ENCODE assay signal across 12 cellular contexts in genomic region chr1:18939398-18940302, GRCh38. TPM values are rescaled to one million over a fixed set of nuclear protein-coding genes. Genes with fewer than 3 reads are reported as not detected.
DNase-seq lines count a peak whose midpoint lies in the region; ATAC-seq and TF ChIP-seq lines count a peak whose summit lies in the region.
"Had no signal": no experiment of that assay in that cellular context is flagged by ENCODE, and none has a peak within 500 bp of the region (broad histone marks: within the 10 kb centered on the region; RNA-seq: fewer than 3 reads in every experiment).

No MANE protein-coding gene starts in this region.

- CTCF ChIA-PET in CD8-positive, alpha-beta T cell (lab: Charles Lee): interaction anchor here (1.2 to 2.3 kb wide), 2 partner anchors 12 to 27 kb away, joined by 3 to 9 read pairs; no protein-coding TSS in a partner anchor
- CTCF ChIA-PET in Panc1 (lab: Charles Lee): interaction anchor here (0.9 to 1.8 kb wide), 4 partner anchors 11 to 27 kb away, joined by 3 to 7 read pairs (median 4); no protein-coding TSS in a partner anchor

- no peak overlapping the region for H2AK5ac ChIP-seq in neuronal stem cell (ENCODE audit: low read depth, low read length)

- H3K18ac ChIP-seq in neuronal stem cell (ENCODE audit: low read length): no peak overlapping the region

- peaks cover 72% of the 10 kb centered on the region for H3K4me1 Mint-ChIP-seq in CD8-positive, alpha-beta T cell (ENCODE audit: low read depth)

- POLR2A ChIA-PET in CD8-positive, alpha-beta T cell (lab: Charles Lee): interaction anchor here (1.1 kb wide), 1 partner anchor 16 kb away, joined by 3 read pairs; no protein-coding TSS in a partner anchor
- POLR2A ChIA-PET in Panc1 (lab: Charles Lee): interaction anchor here (1.0 kb wide), 1 partner anchor 12 kb away, joined by 3 read pairs; no protein-coding TSS in a partner anchor

- in situ Hi-C loops in Panc1 (cut with HindIII; ENCODE audit: low pct_unique_long_range_greater_than_20kb, low sequenced_read_pairs): no loop called here

- peak overlapping the region; percentile 81 for H3K27ac Mint-ChIP-seq in CD8-positive, alpha-beta T cell

- no peak for ATAC-seq in CD8-positive, alpha-beta T cell
- ATAC-seq in Panc1 (no peak), esophagus mucosa (peak; percentile 24)

- no peak overlapping the region for H3K4me3 Mint-ChIP-seq in CD8-positive, alpha-beta T cell

- H2BK12ac ChIP-seq in neuronal stem cell (ENCODE audit: low read length): no peak overlapping the region

- no peak overlapping the region for H3K27ac ChIP-seq in CD8-positive, alpha-beta T cell (ENCODE audit: low read depth, low read length)
- H3K27ac ChIP-seq in Panc1 (ENCODE audit: low read length) (peak overlapping the region; percentile 84), neuronal stem cell (replicated peaks; ENCODE audit: low read length) (no peak overlapping the region)

- intact Hi-C loops in CD8-positive, alpha-beta T cell (cut with DNase I, micrococcal nuclease): no loop called here
- intact Hi-C loops in Panc1 (cut with micrococcal nuclease; ENCODE audit: unreplicated experiment): no loop called here

- no peaks in the 10 kb centered on the region for H3K27me3 ChIP-seq in CD8-positive, alpha-beta T cell (ENCODE audit: insufficient read depth, low read length)
- H3K27me3 ChIP-seq in Panc1 (ENCODE audit: control insufficient read depth, insufficient read depth, low read length): no peaks in the 10 kb centered on the region
- peaks cover 0 to 1% (median 0%) of the 10 kb centered on the region in 3 experiments for H3K27me3 ChIP-seq in neuronal stem cell (ENCODE audit: control insufficient read depth in 3 of 3, insufficient read depth in 3 of 3, low read depth in 1 of 3, low read length in 3 of 3)
- H3K27me3 ChIP-seq: tibial artery had no signal

- no peak overlapping the region for H3K14ac ChIP-seq in neuronal stem cell (ENCODE audit: low read length)

- BruUV-seq in Panc1 (replicated peaks; lab: Mats Ljungman, UMichigan): no TSS peak

- H2BK15ac ChIP-seq in neuronal stem cell (ENCODE audit: low read length): peak overlapping the region; percentile 2

- WGBS in neuronal stem cell (ENCODE audit: extremely low coverage in 2 of 2, insufficient read length in 2 of 2, insufficient replicate concordance in 1 of 2), 2 donors: no CpG with 5 or more reads among the region's 7 CpGs

- no peaks in the 10 kb centered on the region for H3K36me3 ChIP-seq in CD8-positive, alpha-beta T cell (ENCODE audit: insufficient read depth, low read length)
- H3K36me3 ChIP-seq in Panc1 (ENCODE audit: control insufficient read depth, insufficient read depth, low read length): no peaks in the 10 kb centered on the region
- H3K36me3 ChIP-seq in neuronal stem cell (replicated peaks in 1 of 2; ENCODE audit: control insufficient read depth in 2 of 2, insufficient read depth in 2 of 2, low read length in 2 of 2): no peaks in the 10 kb centered on the region
- H3K36me3 ChIP-seq: tibial artery had no signal

- H3K4ac ChIP-seq in neuronal stem cell (ENCODE audit: low read length): no peak overlapping the region

- H3K23ac ChIP-seq in neuronal stem cell (ENCODE audit: low read depth, low read length, poor library complexity): no peak overlapping the region

- H2AFZ ChIP-seq in neuronal stem cell (ENCODE audit: low read length): no peak overlapping the region

- peaks cover 7% of the 10 kb centered on the region for H3K36me3 Mint-ChIP-seq in CD8-positive, alpha-beta T cell

- H4K91ac ChIP-seq in neuronal stem cell (ENCODE audit: low read depth, low read length, poor library complexity): no peak overlapping the region

- no peak overlapping the region for H3K4me3 ChIP-seq in CD8-positive, alpha-beta T cell (ENCODE audit: low read depth, low read length)
- H3K4me3 ChIP-seq in Panc1 (ENCODE audit: low read depth in 2 of 2, low read length in 2 of 2): no peak overlapping the region
- no peak overlapping the region for H3K4me3 ChIP-seq in neuronal stem cell (ENCODE audit: low read length in 2 of 2)
- H3K4me3 ChIP-seq: tibial artery had no signal

- H3K9me3 Mint-ChIP-seq in CD8-positive, alpha-beta T cell: no peaks in the 10 kb centered on the region

- no peak overlapping the region for H4K8ac ChIP-seq in neuronal stem cell (ENCODE audit: low read depth, low read length)

- no peaks in the 10 kb centered on the region for H3K9me3 ChIP-seq in CD8-positive, alpha-beta T cell (ENCODE audit: low read length)
- H3K9me3 ChIP-seq in Panc1 (ENCODE audit: control insufficient read depth, insufficient read depth, low read depth, low read length) (no peaks in the 10 kb centered on the region), neuronal stem cell (replicated peaks in 1 of 2; ENCODE audit: control insufficient read depth in 2 of 2, insufficient read depth in 1 of 2, low read depth in 1 of 2, low read length in 2 of 2) (no peaks in the 10 kb centered on the region)
- H3K9me3 ChIP-seq: tibial artery had no signal

- no peak overlapping the region for H3K4me2 ChIP-seq in neuronal stem cell (ENCODE audit: insufficient read depth, low read length, poor library complexity, severe bottlenecking)

- DNase-seq in CD8-positive, alpha-beta T cell: no peak
- DNase-seq in Panc1 (ENCODE audit: low read depth, low spot score) (no peak), neuronal stem cell (ENCODE audit: low spot score) (no peak), HUDEP-2 (lab: John Stamatoyannopoulos, UW; ENCODE audit: unreplicated experiment in 76 of 76) (no peak), NCI-H1694 treated with DMSO at 0.1 percent for 48 hours (lab: John Stamatoyannopoulos, UW) (no peak)
- no peak for DNase-seq in central memory CD4-positive, alpha-beta T cell
- no peak for DNase-seq in activated effector memory CD4-positive, alpha-beta T cell treated with anti-CD3 and anti-CD28 coated beads, Interleukin-2, amount 50 U/mL, for 16 hours
- DNase-seq: NCI-H2081 treated with DMSO at 0.1 percent for 48 hours, occipital lobe, Right ventricle myocardium superior, tibial artery had no signal

- H3K4me1 ChIP-seq in CD8-positive, alpha-beta T cell (ENCODE audit: insufficient read depth, low read length): peaks cover 70% of the 10 kb centered on the region
- peaks cover 89% of the 10 kb centered on the region for H3K4me1 ChIP-seq in Panc1 (ENCODE audit: control insufficient read depth, insufficient read depth, low read length)
- H3K4me1 ChIP-seq in neuronal stem cell (ENCODE audit: control insufficient read depth in 2 of 2, insufficient read depth in 1 of 2, low read depth in 1 of 2, low read length in 2 of 2): peaks cover 21 to 28% of the 10 kb centered on the region in 2 donors

- H3K27me3 Mint-ChIP-seq in CD8-positive, alpha-beta T cell (ENCODE audit: low read depth): no peaks in the 10 kb centered on the region

- no peak overlapping the region for H3K9ac ChIP-seq in neuronal stem cell (ENCODE audit: low read depth, low read length, poor library complexity)

- no peaks in the 10 kb centered on the region for H3K79me1 ChIP-seq in neuronal stem cell (ENCODE audit: low read depth, low read length)

- peak overlapping the region; percentile 24 for H2BK120ac ChIP-seq in neuronal stem cell (ENCODE audit: low read depth, low read length)

- H2BK5ac ChIP-seq in neuronal stem cell (ENCODE audit: low read length): no peak overlapping the region

- TF ChIP-seq CTCF in CD8-positive, alpha-beta T cell (IDR thresholded peaks at IDR 0.05): no peak
- TF ChIP-seq CTCF in Panc1 (IDR thresholded peaks at IDR 0.05): no peak

RNA-seq across cellular contexts. Expression of gene IFFO2, which starts 16.8 kb away (rescaled TPM):
- 100 to 1,000 TPM in 1 of 2 experiments, 10 to 100 TPM in 1; 92.6 to 107 TPM for total RNA-seq in CD8-positive, alpha-beta T cell
- total RNA-seq in Panc1 (2021; ENCODE audit: unreplicated experiment): 59.4 TPM
- 53.4 TPM for polyA plus RNA-seq in Panc1 (2012; ENCODE audit: insufficient read length)
- total RNA-seq in esophagus mucosa: 70.2 TPM
- 3.4 TPM for polyA plus RNA-seq in neuronal stem cell (2013, experiment 1 of 2)
- polyA plus RNA-seq in neuronal stem cell (2013, experiment 2 of 2): 3.3 TPM

RNA-seq across cellular contexts. Expression of gene ALDH4A1, which starts 37.3 kb away (rescaled TPM):
- total RNA-seq in CD8-positive, alpha-beta T cell: 1 to 10 TPM; 1.0 to 1.3 TPM
- total RNA-seq in Panc1 (2021; ENCODE audit: unreplicated experiment) (21.7 TPM), esophagus mucosa (54.8 TPM)
- polyA plus RNA-seq in Panc1 (2012; ENCODE audit: insufficient read length): 41.3 TPM
- polyA plus RNA-seq in neuronal stem cell (2013, experiment 1 of 2): 11.9 TPM
- 11.5 TPM for polyA plus RNA-seq in neuronal stem cell (2013, experiment 2 of 2)
